Comparison of ENCODE assay signal across 25 cellular contexts in the genomic region with DNA sequence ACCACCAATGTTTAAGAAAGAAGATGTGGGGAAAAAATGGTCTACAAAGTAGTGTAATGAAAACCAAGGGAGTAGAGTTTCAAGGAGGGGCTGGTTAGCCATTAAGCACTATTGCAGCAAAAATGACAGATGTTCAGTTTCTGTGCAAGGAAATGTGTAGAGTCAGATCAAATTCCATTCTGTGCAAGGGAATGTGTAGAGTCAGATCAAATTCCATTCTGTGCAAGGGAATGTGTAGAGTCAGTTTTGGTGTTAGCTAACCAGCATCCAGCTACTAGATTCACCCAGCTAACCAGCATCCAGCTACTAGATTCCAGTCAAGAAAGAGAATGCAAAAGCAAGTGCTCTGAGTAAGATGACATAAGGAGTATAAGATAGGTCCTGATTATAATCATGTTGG.
A peak's percentile ranks its signal among the peaks of the same experiment; 100 is the strongest.
DNase-seq lines count a peak whose midpoint lies in the region; ATAC-seq, FAIRE-seq and TF ChIP-seq lines count a peak whose summit lies in the region.
"Had no signal": no experiment of that assay in that cellular context is flagged by ENCODE, and none has a peak within 500 bp of the region (broad histone marks: within the 10 kb centered on the region; RNA-seq: fewer than 3 reads in every experiment).

No MANE protein-coding gene starts in this region.

- H4K8ac ChIP-seq in mesenchymal stem cell (ENCODE audit: low read length), result no peak overlapping the region

- no peak overlapping the region for H3K23ac ChIP-seq in mesenchymal stem cell (ENCODE audit: low read length in 2 of 2)

- H2AFZ ChIP-seq in mesenchymal stem cell (ENCODE audit: low read depth, low read length) (no peak overlapping the region), Karpas-422 (ENCODE audit: low read length) (no peak overlapping the region)

- H3K4me1 ChIP-seq in mesenchymal stem cell (ENCODE audit: control insufficient read depth, insufficient read depth, low read depth, low read length), result peaks cover 2% of the 10 kb centered on the region
- no peaks in the 10 kb centered on the region for H3K4me1 ChIP-seq in Karpas-422 (ENCODE audit: low read length)

- no peak overlapping the region for H3K14ac ChIP-seq in mesenchymal stem cell (ENCODE audit: low read length in 2 of 2)

- H3K4me3 ChIP-seq in fibroblast of the aortic adventitia (ENCODE audit: low read depth, low read length) (no peak overlapping the region), mesenchymal stem cell (ENCODE audit: insufficient read depth in 1 of 2, low read depth in 1 of 2, low read length in 2 of 2) (no peak overlapping the region), Karpas-422 (ENCODE audit: low read length) (no peak overlapping the region)
- H3K4me3 ChIP-seq: SK-N-MC had no signal

- DNase-seq in EH (ENCODE audit: low read depth) (peak; percentile 58), RCC 7860 (ENCODE audit: low spot score) (peak; percentile 8), fibroblast of the aortic adventitia (ENCODE audit: low read depth) (peak; percentile 9), mesenchymal stem cell (peak; percentile 3), Karpas-422 (no peak), hypothalamus (lab: John Stamatoyannopoulos, UW) (no peak), RKO (ENCODE audit: low spot score) (no peak)
- DNase-seq: AML-193; C1 segment of cervical spinal cord; CD4-positive, alpha-beta memory T cell; DMS 273 treated with DMSO at 0.1 percent for 48 hours; DMS79; HCEC 1CT; NCI-H1092; NCI-H1417 treated with DMSO at 0.1 percent for 48 hours; NCI-H187; NCI-H2081 treated with DMSO at 0.1 percent for 48 hours; NCI-H524 treated with DMSO at 0.1 percent for 48 hours; NCI-H82; SIG-M5 had no signal

- H3K4ac ChIP-seq in mesenchymal stem cell (ENCODE audit: low read depth in 1 of 2, low read length in 2 of 2), result no peak overlapping the region

- FAIRE-seq in RCC 7860 (lab: Jason Lieb, UNC), result no peak
- FAIRE-seq: GM19239, H1 had no signal

- no peak for TF ChIP-seq CTCF in fibroblast of the aortic adventitia (IDR thresholded peaks at IDR 0.05; ENCODE audit: insufficient read depth, low read length)

- no peaks in the 10 kb centered on the region for H4K20me1 ChIP-seq in Karpas-422 (ENCODE audit: insufficient read depth, low read depth, low read length)

- H4K91ac ChIP-seq in mesenchymal stem cell (ENCODE audit: low read length), result no peak overlapping the region

- ATAC-seq in HG03139 (IDR thresholded peaks at IDR 0.05; ENCODE audit: unreplicated experiment), result no peak

- peak overlapping the region; percentile 59 for H3K27ac ChIP-seq in mesenchymal stem cell (ENCODE audit: low read length, poor library complexity, severe bottlenecking)
- H3K27ac ChIP-seq in Karpas-422 (ENCODE audit: low read length), result no peak overlapping the region
- H3K27ac ChIP-seq: KMS-11, SK-N-MC had no signal

- H2BK15ac ChIP-seq in mesenchymal stem cell (ENCODE audit: low read depth, poor library complexity, severe bottlenecking), result no peak overlapping the region

- H3K4me2 ChIP-seq in mesenchymal stem cell (ENCODE audit: low read length, poor library complexity, severe bottlenecking) (no peak overlapping the region), Karpas-422 (ENCODE audit: low read depth, low read length, poor library complexity, severe bottlenecking) (no peak overlapping the region)
- H3K4me2 ChIP-seq: KMS-11 had no signal

- H3K36me3 ChIP-seq in mesenchymal stem cell (ENCODE audit: control insufficient read depth in 1 of 2, insufficient read depth in 2 of 2, low read depth in 1 of 2, low read length in 2 of 2), result no peaks in the 10 kb centered on the region
- no peaks in the 10 kb centered on the region for H3K36me3 ChIP-seq in Karpas-422 (ENCODE audit: insufficient read depth, low read length)

- no peaks in the 10 kb centered on the region for H3K79me2 ChIP-seq in Karpas-422 (ENCODE audit: low read length)

- no peak overlapping the region for H2AK5ac ChIP-seq in mesenchymal stem cell (ENCODE audit: low read length, severe bottlenecking)

- H3K79me1 ChIP-seq in mesenchymal stem cell (replicated peaks; ENCODE audit: low read length, poor library complexity, severe bottlenecking), result no peaks in the 10 kb centered on the region

- no peaks in the 10 kb centered on the region for H3K9me2 ChIP-seq in Karpas-422 (replicated peaks; ENCODE audit: insufficient read depth, low read length)

- no peaks in the 10 kb centered on the region for H3K9me3 ChIP-seq in mesenchymal stem cell (ENCODE audit: control insufficient read depth, low read length)
- no peaks in the 10 kb centered on the region for H3K9me3 ChIP-seq in Karpas-422 (ENCODE audit: low read length)

- no peaks in the 10 kb centered on the region for H3K27me3 ChIP-seq in mesenchymal stem cell (ENCODE audit: control insufficient read depth in 1 of 2, insufficient read depth in 1 of 2, low read length in 2 of 2)
- H3K27me3 ChIP-seq in Karpas-422 (ENCODE audit: low read length), result no peaks in the 10 kb centered on the region

- no peak overlapping the region for H3K18ac ChIP-seq in mesenchymal stem cell (ENCODE audit: low read depth in 1 of 2, low read length in 2 of 2)

- H2BK12ac ChIP-seq in mesenchymal stem cell (ENCODE audit: low read length in 2 of 2), result no peak overlapping the region

- no peak overlapping the region for H2BK5ac ChIP-seq in mesenchymal stem cell (ENCODE audit: low read depth, low read length, poor library complexity, severe bottlenecking)

- H3K9ac ChIP-seq in mesenchymal stem cell (ENCODE audit: low read length), result no peak overlapping the region
- H3K9ac ChIP-seq in Karpas-422 (ENCODE audit: low read length), result no peak overlapping the region
- H3K9ac ChIP-seq: KMS-11 had no signal

- no peak overlapping the region for H2BK120ac ChIP-seq in mesenchymal stem cell (ENCODE audit: low read depth, low read length)

Comparison
In these comparisons a context has a peak if more than half of its experiments do, and no peak if none do; other contexts are left out.
1. DNase-seq: peak in EH (single experiment), RCC 7860 (single experiment), fibroblast of the aortic adventitia (single experiment) and mesenchymal stem cell (single experiment); none in Karpas-422 (single experiment), hypothalamus (0 of 51) and RKO (single experiment).